Comparison of ENCODE assay signal across 23 cellular contexts in the genomic region with DNA sequence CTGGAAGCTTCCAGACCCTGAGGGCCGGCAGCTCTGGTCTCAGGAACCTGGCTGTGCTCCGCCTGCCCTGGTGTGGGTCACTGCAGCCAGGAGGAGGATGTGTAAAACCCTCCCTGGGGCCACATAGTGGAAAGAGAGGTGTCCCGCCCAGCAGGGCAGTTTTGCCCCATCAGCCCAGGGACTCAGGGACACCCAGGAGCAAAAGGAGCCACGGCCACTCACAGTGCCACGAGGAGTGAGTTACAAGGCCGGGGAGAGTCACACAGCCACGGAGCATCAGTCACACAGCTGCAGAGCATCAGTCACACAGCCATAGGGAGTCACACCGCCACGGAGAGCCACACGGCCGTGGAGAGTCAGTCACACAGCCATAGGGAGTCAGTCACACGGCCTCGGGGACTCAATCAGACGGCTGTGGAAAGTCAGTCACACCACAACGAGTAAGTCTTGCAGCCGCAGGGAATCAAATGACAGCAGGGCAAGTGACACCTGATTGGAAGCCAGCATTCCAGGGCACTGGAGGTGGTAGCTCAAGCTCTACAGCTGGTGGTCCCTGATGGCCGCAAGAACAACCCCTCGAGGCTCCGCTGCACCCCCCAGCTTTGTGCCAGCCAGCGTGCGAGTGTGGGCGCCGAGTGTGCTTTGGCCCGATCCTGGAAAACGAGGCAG.
"Had no signal": no experiment of that assay in that cellular context is flagged by ENCODE, and none has a peak within 500 bp of the region (broad histone marks: within the 10 kb centered on the region; RNA-seq: fewer than 3 reads in every experiment).

No MANE protein-coding gene starts in this region.

- H3K4me1 Mint-ChIP-seq: naive B cell had no signal

- H3K27ac ChIP-seq: gastroesophageal sphincter, ovary, suprapubic skin, transverse colon, VCaP had no signal

- H3K27ac Mint-ChIP-seq: activated T-cell treated with anti-CD3 and anti-CD28 coated beads, Interleukin-2, amount 50 U/mL, for 72 hours; dendritic cell treated with granulocyte-macrophage colony-stimulating factor and Interleukin-4, amounts not matched to agents 40 ng/mL and 50 ng/mL, for 4 days; naive B cell; stimulated activated naive CD8-positive, alpha-beta T cell treated with anti-CD3 and anti-CD28 coated beads, Interleukin-15, Interleukin-2, amounts not matched to agents 100 ng/mL and 50 ng/mL, for 24 hours had no signal

- H3K9me3 Mint-ChIP-seq: activated naive CD4-positive, alpha-beta T cell treated with anti-CD3 and anti-CD28 coated beads, Interleukin-2, amount 50 U/mL, for 72 hours; activated T-cell treated with anti-CD3 and anti-CD28 coated beads, Interleukin-2, amount 50 U/mL, for 72 hours; dendritic cell treated with granulocyte-macrophage colony-stimulating factor and Interleukin-4, amounts not matched to agents 40 ng/mL and 50 ng/mL, for 4 days; naive B cell; stimulated activated naive CD8-positive, alpha-beta T cell treated with anti-CD3 and anti-CD28 coated beads, Interleukin-15, Interleukin-2, amounts not matched to agents 100 ng/mL and 50 ng/mL, for 24 hours had no signal

- ATAC-seq: activated naive CD4-positive, alpha-beta T cell treated with anti-CD3 and anti-CD28 coated beads, Interleukin-2, amount 50 U/mL, for 72 hours; activated T-cell treated with anti-CD3 and anti-CD28 coated beads, Interleukin-2, amount 50 U/mL, for 72 hours; esophagus mucosa; gastroesophageal sphincter had no signal

- H3K27me3 ChIP-seq: adrenal gland, gastroesophageal sphincter, ovary, transverse colon had no signal

- H3K4me3 Mint-ChIP-seq: activated T-cell treated with anti-CD3 and anti-CD28 coated beads, Interleukin-2, amount 50 U/mL, for 72 hours; dendritic cell treated with granulocyte-macrophage colony-stimulating factor and Interleukin-4, amounts not matched to agents 40 ng/mL and 50 ng/mL, for 4 days; stimulated activated naive CD8-positive, alpha-beta T cell treated with anti-CD3 and anti-CD28 coated beads, Interleukin-15, Interleukin-2, amounts not matched to agents 100 ng/mL and 50 ng/mL, for 24 hours had no signal

- DNase-seq: activated CD4-positive, CD25-positive, alpha-beta regulatory T cell treated with anti-CD3 and anti-CD28 coated beads, Interleukin-2, amount 50 U/mL, for 72 hours; activated CD8-positive, alpha-beta memory T cell treated with anti-CD3 and anti-CD28 coated beads for 24 hours; activated gamma-delta T cell; activated T-cell treated with anti-CD3 and anti-CD28 coated beads, Interleukin-2, amount 50 U/mL, for 72 hours; effector CD8-positive, alpha-beta T cell; mammary epithelial cell; naive B cell; ovary; stimulated activated CD4-positive, alpha-beta T cell treated with anti-CD3 and anti-CD28 coated beads, Interleukin-12 subunit alpha, Interleukin-12 subunit beta, amount 100 ng/mL, for 4 hours; stimulated activated CD4-positive, alpha-beta T cell treated with anti-CD3 and anti-CD28 coated beads, Interleukin-1b, Interleukin-23, amount 100 ng/mL, for 48 hours; SW 1271; T-helper 2 cell; transverse colon had no signal

- H3K36me3 ChIP-seq: adrenal gland, gastroesophageal sphincter, ovary, suprapubic skin, transverse colon had no signal

- H3K4me3 ChIP-seq: adrenal gland, gastroesophageal sphincter, ovary, suprapubic skin, transverse colon had no signal

- H3K27me3 Mint-ChIP-seq: naive B cell; stimulated activated naive CD8-positive, alpha-beta T cell treated with anti-CD3 and anti-CD28 coated beads, Interleukin-15, Interleukin-2, amounts not matched to agents 100 ng/mL and 50 ng/mL, for 24 hours had no signal

- FAIRE-seq: astrocyte, bronchial epithelial cell had no signal

- H3K36me3 Mint-ChIP-seq: activated naive CD4-positive, alpha-beta T cell treated with anti-CD3 and anti-CD28 coated beads, Interleukin-2, amount 50 U/mL, for 72 hours; naive B cell had no signal

- H3K4me1 ChIP-seq: adrenal gland, gastroesophageal sphincter, transverse colon had no signal

- H3K9me3 ChIP-seq: adrenal gland, gastroesophageal sphincter, ovary, suprapubic skin, transverse colon had no signal
